1 cellular context compared by ENCODE assay signal in the genomic region with DNA sequence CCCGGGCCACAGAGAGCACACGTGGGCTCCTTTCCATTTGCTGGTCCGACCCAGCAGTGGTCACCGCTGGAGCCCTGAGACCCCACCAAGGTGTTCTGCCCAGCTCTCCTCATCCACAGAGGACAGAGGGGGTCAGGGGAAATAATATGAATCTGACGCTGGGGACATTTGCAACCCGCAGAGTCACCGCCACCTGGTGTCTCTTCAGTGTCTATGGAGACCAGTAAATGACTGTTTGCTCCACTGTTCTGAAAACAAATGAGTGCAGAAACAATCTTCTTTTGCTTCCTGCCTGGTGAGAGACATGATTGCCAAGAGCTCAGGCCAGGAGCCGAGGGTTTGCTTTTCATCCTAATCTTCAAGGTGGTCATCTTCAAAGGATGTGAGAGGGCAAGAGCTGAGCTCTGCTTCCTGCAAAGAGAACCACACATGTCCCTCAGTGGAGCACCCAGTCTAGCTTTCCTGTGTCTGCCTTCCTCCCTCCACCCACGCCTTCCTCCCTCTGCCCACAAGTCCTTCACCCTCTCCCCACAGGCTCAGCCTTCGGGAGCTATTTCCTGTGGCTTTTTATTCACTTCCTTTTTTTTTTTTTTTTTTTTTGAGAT.
TF ChIP-seq lines count a peak whose summit lies in the region.

No MANE protein-coding gene starts in this region.

TF ChIP-seq in HCT116, 20 proteins besides CTCF, POLR2A, EP300 and RAD21 (continued from another document):
- TF ChIP-seq, protein P1, sequence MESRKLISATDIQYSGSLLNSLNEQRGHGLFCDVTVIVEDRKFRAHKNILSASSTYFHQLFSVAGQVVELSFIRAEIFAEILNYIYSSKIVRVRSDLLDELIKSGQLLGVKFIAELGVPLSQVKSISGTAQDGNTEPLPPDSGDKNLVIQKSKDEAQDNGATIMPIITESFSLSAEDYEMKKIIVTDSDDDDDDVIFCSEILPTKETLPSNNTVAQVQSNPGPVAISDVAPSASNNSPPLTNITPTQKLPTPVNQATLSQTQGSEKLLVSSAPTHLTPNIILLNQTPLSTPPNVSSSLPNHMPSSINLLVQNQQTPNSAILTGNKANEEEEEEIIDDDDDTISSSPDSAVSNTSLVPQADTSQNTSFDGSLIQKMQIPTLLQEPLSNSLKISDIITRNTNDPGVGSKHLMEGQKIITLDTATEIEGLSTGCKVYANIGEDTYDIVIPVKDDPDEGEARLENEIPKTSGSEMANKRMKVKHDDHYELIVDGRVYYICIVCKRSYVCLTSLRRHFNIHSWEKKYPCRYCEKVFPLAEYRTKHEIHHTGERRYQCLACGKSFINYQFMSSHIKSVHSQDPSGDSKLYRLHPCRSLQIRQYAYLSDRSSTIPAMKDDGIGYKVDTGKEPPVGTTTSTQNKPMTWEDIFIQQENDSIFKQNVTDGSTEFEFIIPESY (IDR thresholded peaks at IDR 0.05; ENCODE audit: extremely low read depth, insufficient replicate concordance, low read length): no peak
- TF ChIP-seq CEBPB (IDR thresholded peaks at IDR 0.05; ENCODE audit: low read depth) (no peak), TCF7L2 (IDR thresholded peaks at IDR 0.05; ENCODE audit: borderline replicate concordance, extremely low read depth, insufficient read depth, insufficient read length) (no peak), ELF1 (IDR thresholded peaks at IDR 0.05; ENCODE audit: borderline replicate concordance, low read depth) (no peak), EZH2 (IDR thresholded peaks at IDR 0.05) (no peak), ATF3 (IDR thresholded peaks at IDR 0.05) (no peak), ZFX (IDR thresholded peaks at IDR 0.05) (no peak)
